Comparison of ENCODE assay signal across 8 cellular contexts in genomic region chr21:45554477-45555175, GRCh38. TPM values are rescaled to one million over a fixed set of nuclear protein-coding genes. Genes with fewer than 3 reads are reported as not detected.
DNase-seq lines count a peak whose midpoint lies in the region; ATAC-seq, FAIRE-seq and TF ChIP-seq lines count a peak whose summit lies in the region.

No MANE protein-coding gene starts in this region.

- no peaks in the 10 kb centered on the region for H3K36me3 ChIP-seq in fibroblast of lung (ENCODE audit: control insufficient read depth, insufficient read depth, low read length)

- no peaks in the 10 kb centered on the region for H4K20me1 ChIP-seq in fibroblast of lung (ENCODE audit: control insufficient read depth, extremely low read depth, insufficient read depth, low read length)

- peak overlapping the region; percentile 58 for H3K9ac ChIP-seq in fibroblast of lung (ENCODE audit: insufficient read depth, low read length)

- peak; percentile 56 for DNase-seq in SIG-M5 treated with dmso at 0.1 percent for 504 hours (lab: John Stamatoyannopoulos, UW; ENCODE audit: unreplicated experiment)
- DNase-seq in SIG-M5 (lab: John Stamatoyannopoulos, UW) = no peak
- peak; percentile 58 for DNase-seq in HT1080 (ENCODE audit: low read depth)
- DNase-seq in RCC 7860 (ENCODE audit: low spot score) = peak; percentile 47
- peak; percentile 83 to 87 for DNase-seq in activated T-helper 1 cell treated with anti-CD3 and anti-CD28 coated beads, Interleukin-2, amount 50 U/mL, for 16 hours (ENCODE audit: low read depth in 1 of 2, low spot score in 1 of 2)
- peak; percentile 51 to 58 for DNase-seq in fibroblast of lung (ENCODE audit: low read depth in 2 of 2)
- DNase-seq in natural killer cell = peak; percentile 93
- peak; percentile 80 to 93 (median 86) for DNase-seq in stimulated activated naive CD4-positive, alpha-beta T cell (lab: John Stamatoyannopoulos, UW)

- H3K27me3 Mint-ChIP-seq in natural killer cell (ENCODE audit: low read depth in 2 of 2) = peaks cover 0 to 5% of the 10 kb centered on the region in 2 donors

- FAIRE-seq in RCC 7860 (lab: Jason Lieb, UNC) = no peak

- H3K4me1 ChIP-seq in fibroblast of lung (ENCODE audit: control insufficient read depth, extremely low read depth, insufficient read depth, low read length) = no peaks in the 10 kb centered on the region

- H2AFZ ChIP-seq in fibroblast of lung (ENCODE audit: low read length) = peak overlapping the region; percentile 89

- no peaks in the 10 kb centered on the region for H3K79me2 ChIP-seq in fibroblast of lung (ENCODE audit: control insufficient read depth, insufficient read depth, low read length)

- H3K4me3 Mint-ChIP-seq in natural killer cell = peak overlapping the region; percentile 97

- no peak overlapping the region for H3K27ac ChIP-seq in fibroblast of lung (ENCODE audit: insufficient read depth, low read length)

- intact Hi-C loops in natural killer cell (cut with micrococcal nuclease) = loop anchor here (2.0 to 10.0 kb wide), 2 partner anchors 42 to 270 kb away; no protein-coding TSS in a partner anchor

- H3K27ac Mint-ChIP-seq in natural killer cell = peak overlapping the region; percentile 72 to 89

- peak overlapping the region; percentile 66 to 83 (median 74) for H3K4me3 ChIP-seq in fibroblast of lung (replicated peaks in 1 of 4; ENCODE audit: control extremely low read depth in 1 of 4, insufficient read depth in 1 of 4, low read depth in 3 of 4, low read length in 4 of 4)

- H3K4me1 Mint-ChIP-seq in natural killer cell = peaks cover 20 to 25% of the 10 kb centered on the region in 2 donors

- peak; percentile 88 to 96 (median 93) for ATAC-seq in natural killer cell

- TF ChIP-seq CTCF in fibroblast of lung (conservative IDR thresholded peaks at IDR 0.05 in 1 of 2, IDR thresholded peaks at IDR 0.05 in 1 of 2; ENCODE audit: low read depth in 1 of 2, low read length in 2 of 2) = peak; percentile 56 to 65
- peak; percentile 64 for TF ChIP-seq CTCF in natural killer cell (IDR thresholded peaks at IDR 0.05)

- no peaks in the 10 kb centered on the region for H3K9me3 ChIP-seq in fibroblast of lung (ENCODE audit: control insufficient read depth, insufficient read depth, low read depth, low read length)

- peak overlapping the region; percentile 97 for H3K4me2 ChIP-seq in fibroblast of lung (ENCODE audit: extremely low read depth, insufficient read depth, low read length)

- H3K36me3 Mint-ChIP-seq in natural killer cell = no peaks in the 10 kb centered on the region

- H3K9me3 Mint-ChIP-seq in natural killer cell = no peaks in the 10 kb centered on the region

- H3K27me3 ChIP-seq in fibroblast of lung (ENCODE audit: control insufficient read depth, insufficient read depth, low read length) = no peaks in the 10 kb centered on the region

RNA-seq across cellular contexts. Expression of gene SLC19A1, which starts 12.4 kb away (rescaled TPM):
- total RNA-seq in HT1080 (2014; rRNA removed; shearing (Covaris generic)) = 32.6 and 46.8 TPM in 2 replicates
- polyA plus RNA-seq in HT1080 (2015; cell fraction: cytosol; rRNA removed) = 31.0 and 36.3 TPM in 2 replicates
- 49.5 and 52.0 TPM in 2 replicates for polyA plus RNA-seq in HT1080 (2015; cell fraction: nucleus; rRNA removed)
- total RNA-seq in fibroblast of lung (2.1 and 2.6 TPM in 2 replicates), natural killer cell (1 to 10 TPM; 2.5 to 9.0 (median 4.9) TPM)
- 1.7 and 3.9 TPM in 2 replicates for polyA plus RNA-seq in fibroblast of lung
- polyA plus RNA-seq in fibroblast of lung (2012) = 4.0 and 8.4 TPM in 2 replicates
- polyA minus RNA-seq in fibroblast of lung (ENCODE audit: low replicate concordance) = 3.7 and 11.2 TPM in 2 replicates
